In genomic region chr6:137874204-137875001, GRCh38 we compare ENCODE assay signal across 9 cellular contexts. TPM values are rescaled to one million over a fixed set of nuclear protein-coding genes. Genes with fewer than 3 reads are reported as not detected.
DNase-seq lines count a peak whose midpoint lies in the region; ATAC-seq and TF ChIP-seq lines count a peak whose summit lies in the region.
"Had no signal": no experiment of that assay in that cellular context is flagged by ENCODE, and none has a peak within 500 bp of the region (broad histone marks: within the 10 kb centered on the region; RNA-seq: fewer than 3 reads in every experiment).

No MANE protein-coding gene starts in this region.

- 85% methylated on average over 9 of the region's 9 CpGs for WGBS in mammary epithelial cell (ENCODE audit: low coverage, missing lambda C conversion rate)

- H2AFZ ChIP-seq in mammary epithelial cell (ENCODE audit: low read depth, low read length): no peak overlapping the region
- H2AFZ ChIP-seq: neural progenitor cell had no signal

- H3K4me1 ChIP-seq in mammary epithelial cell (ENCODE audit: insufficient read depth, low read length) (peaks cover 46% of the 10 kb centered on the region), mucosa of descending colon (ENCODE audit: low read depth) (peaks cover 36% of the 10 kb centered on the region)

- H3K4me1 Mint-ChIP-seq in HFFc6 (ENCODE audit: low read depth): peaks cover 61% of the 10 kb centered on the region

- H3K9ac ChIP-seq in mammary epithelial cell (ENCODE audit: insufficient read depth, low read length): peak overlapping the region; percentile 63
- H3K9ac ChIP-seq: neural progenitor cell had no signal

- peak; percentile 77 for ATAC-seq in mucosa of descending colon
- no peak for ATAC-seq in GM18867 (IDR thresholded peaks at IDR 0.05; ENCODE audit: unreplicated experiment)

- peak overlapping the region; percentile 63; the same call in 1 of the 2 replicates for H3K27ac Mint-ChIP-seq in HFFc6
- H3K27ac Mint-ChIP-seq: neural progenitor cell had no signal

- H3K36me3 ChIP-seq in mammary epithelial cell (ENCODE audit: insufficient read depth, low read length) (peaks cover 31% of the 10 kb centered on the region), mucosa of descending colon (ENCODE audit: low read depth) (peaks cover 17% of the 10 kb centered on the region)

- no TSS peak for BruUV-seq in mammary epithelial cell (replicated peaks; lab: Mats Ljungman, UMichigan)

- no peaks in the 10 kb centered on the region for H3K27me3 ChIP-seq in mammary epithelial cell (ENCODE audit: insufficient read depth, low read length)
- H3K27me3 ChIP-seq: neural progenitor cell had no signal

- H3K36me3 Mint-ChIP-seq in HFFc6 (ENCODE audit: low read depth): peaks cover 36% of the 10 kb centered on the region

- intact Hi-C loops in mammary epithelial cell (cut with micrococcal nuclease) (no loop called here), mucosa of descending colon (cut with DNase I, micrococcal nuclease) (loop anchor here in 1 of 2 donors (5.0 kb wide), 1 partner anchor 167 kb away; no protein-coding TSS in a partner anchor)

- CTCF ChIA-PET in mammary epithelial cell (lab: Charles Lee; ENCODE audit: low non-redundant PET): no interaction called here

- no peaks in the 10 kb centered on the region for H3K9me3 Mint-ChIP-seq in HFFc6
- H3K9me3 Mint-ChIP-seq: neural progenitor cell had no signal

- H3K27ac ChIP-seq in mammary epithelial cell (ENCODE audit: insufficient read depth, low read depth, low read length): peak overlapping the region; percentile 95
- peak overlapping the region in 1 of 2 donors; percentile 36 for H3K27ac ChIP-seq in coronary artery
- H3K27ac ChIP-seq: neural progenitor cell had no signal

- dilution Hi-C loops in mammary epithelial cell (cut with HindIII; ENCODE audit: low sequenced_read_pairs): loop anchor here (5.0 kb wide), 1 partner anchor 62 kb away; no protein-coding TSS in a partner anchor

- no peaks in the 10 kb centered on the region for H4K20me1 ChIP-seq in mammary epithelial cell (ENCODE audit: insufficient read depth, low read length)

- no peak overlapping the region for H3K4me3 Mint-ChIP-seq in HFFc6
- H3K4me3 Mint-ChIP-seq: neural progenitor cell had no signal

- no peak for TF ChIP-seq CTCF in HFFc6 (IDR thresholded peaks at IDR 0.05)
- no peak for TF ChIP-seq CTCF in mammary epithelial cell (conservative IDR thresholded peaks at IDR 0.05 in 1 of 2, IDR thresholded peaks at IDR 0.05 in 1 of 2; ENCODE audit: extremely low read depth in 1 of 2, insufficient read depth in 1 of 2, low read depth in 1 of 2, low read length in 2 of 2)
- no peak for TF ChIP-seq CTCF in mucosa of descending colon (IDR thresholded peaks at IDR 0.05)
- TF ChIP-seq CTCF in coronary artery (IDR thresholded peaks at IDR 0.05): no peak

- no peaks in the 10 kb centered on the region for H3K9me3 ChIP-seq in mammary epithelial cell (replicated peaks; ENCODE audit: insufficient read depth, low read length)
- no peaks in the 10 kb centered on the region for H3K9me3 ChIP-seq in mucosa of descending colon

- in situ Hi-C loops in mammary epithelial cell (cut with MboI; ENCODE audit: low sequenced_read_pairs in 2 of 2): loop anchor here (5.0 kb wide), 1 partner anchor 68 kb away; no protein-coding TSS in a partner anchor

- H3K79me2 ChIP-seq in mammary epithelial cell (ENCODE audit: insufficient read depth, low read length): peaks cover 58% of the 10 kb centered on the region

- no peaks in the 10 kb centered on the region for H3K27me3 Mint-ChIP-seq in HFFc6 (ENCODE audit: insufficient read depth)

- H3K4me2 ChIP-seq in mammary epithelial cell (ENCODE audit: insufficient read depth, low read depth, low read length): no peak overlapping the region
- H3K4me2 ChIP-seq: neural progenitor cell had no signal

- H3K4me3 ChIP-seq in mammary epithelial cell (replicated peaks in 1 of 3; ENCODE audit: insufficient read depth in 1 of 3, low read depth in 2 of 3, low read length in 3 of 3) (no peak overlapping the region), mucosa of descending colon (no peak overlapping the region), coronary artery (no peak overlapping the region)
- H3K4me3 ChIP-seq: neural progenitor cell had no signal

- DNase-seq in AML-193 (lab: John Stamatoyannopoulos, UW): peak; percentile 6 to 33
- DNase-seq in HFFc6: no peak
- DNase-seq in mammary epithelial cell: peak; percentile 62
- DNase-seq in mucosa of descending colon: peak in 1 of 3 donors; percentile 41
- DNase-seq in NCI-H2227 (lab: John Stamatoyannopoulos, UW; ENCODE audit: unreplicated experiment): no peak
- DNase-seq in coronary artery (ENCODE audit: low spot score): no peak
- no peak for DNase-seq in NCI-H526 (lab: John Stamatoyannopoulos, UW)

RNA-seq across cellular contexts. Expression of gene TNFAIP3, which starts 7.3 kb away (rescaled TPM):
- 10 to 100 TPM in 1 of 6 experiments, 1 to 10 TPM in 5; 4.5 to 17.2 (median 7.8) TPM for total RNA-seq in HFFc6 (2021; fragmentation: NEBNext Ultra II Directional; extraction: Animal tissue kit (Norgen Biotek cat#: 25700))
- 100 to 1,000 TPM in 1 of 2 donors, 1 to 10 TPM in 1; 5.2 to 117 TPM for total RNA-seq in mammary epithelial cell
- polyA plus RNA-seq in mammary epithelial cell: 12.2 TPM
- polyA minus RNA-seq in mammary epithelial cell: 14.5 TPM
- 10 to 100 TPM; 49.3 to 65.2 (median 55.8) TPM for total RNA-seq in mucosa of descending colon

Comparison
In these comparisons a context has a peak if more than half of its experiments do, and no peak if none do; other contexts are left out.
1. DNase-seq: peak in AML-193 (2 of 2) and mammary epithelial cell (single experiment); none in HFFc6 (single experiment), NCI-H2227 (single experiment), coronary artery (single experiment) and NCI-H526 (0 of 2).